ENCODE assay signal across 18 cellular contexts in the genomic region with DNA sequence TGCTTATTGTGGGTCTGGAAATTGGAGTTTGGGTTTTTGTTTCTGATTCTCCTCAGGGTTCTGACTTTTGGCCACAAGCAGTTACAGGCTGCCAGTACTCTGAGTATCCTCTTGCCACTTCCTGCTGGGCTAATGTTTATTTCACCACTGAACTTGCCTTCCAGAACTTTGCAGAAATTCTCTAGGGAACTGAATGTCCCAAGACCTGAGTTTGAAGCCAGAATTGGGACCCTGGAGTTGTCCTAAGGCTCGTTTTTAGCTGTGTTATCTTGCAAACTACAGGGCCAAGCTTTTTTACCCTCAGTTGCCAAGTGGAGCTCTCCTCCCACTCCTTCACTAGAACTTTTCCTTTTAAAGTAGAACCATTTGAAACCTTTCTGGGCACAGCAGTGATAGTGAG.
DNase-seq lines count a peak whose midpoint lies in the region; ATAC-seq and TF ChIP-seq lines count a peak whose summit lies in the region.
"Had no signal": no experiment of that assay in that cellular context is flagged by ENCODE, and none has a peak within 500 bp of the region (broad histone marks: within the 10 kb centered on the region; RNA-seq: fewer than 3 reads in every experiment).

No MANE protein-coding gene starts in this region.

- H3K4me2 ChIP-seq in mammary epithelial cell (ENCODE audit: insufficient read depth, low read depth, low read length): no peak overlapping the region

- no peaks in the 10 kb centered on the region for H3K36me3 Mint-ChIP-seq in MCF 10A (ENCODE audit: insufficient read depth, unreplicated experiment)
- no peaks in the 10 kb centered on the region for H3K36me3 Mint-ChIP-seq in glutamatergic neuron (ENCODE audit: unreplicated experiment)
- H3K36me3 Mint-ChIP-seq: naive thymus-derived CD4-positive, alpha-beta T cell had no signal

- CTCF ChIA-PET in MCF 10A (lab: Yijun Ruan, JAX) (interaction anchor here (0.5 to 0.7 kb wide), 2 partner anchors 9 to 542 kb away, joined by 3 read pairs; no protein-coding TSS in a partner anchor), mammary epithelial cell (lab: Charles Lee; ENCODE audit: low non-redundant PET) (no interaction called here)

- no peaks in the 10 kb centered on the region for H3K27me3 Mint-ChIP-seq in MCF 10A (ENCODE audit: insufficient read depth, unreplicated experiment)
- H3K27me3 Mint-ChIP-seq in glutamatergic neuron (ENCODE audit: unreplicated experiment): no peaks in the 10 kb centered on the region

- H3K9me3 ChIP-seq in mammary epithelial cell (replicated peaks; ENCODE audit: insufficient read depth, low read length): no peaks in the 10 kb centered on the region
- no peaks in the 10 kb centered on the region for H3K9me3 ChIP-seq in tibial artery
- H3K9me3 ChIP-seq: psoas muscle had no signal

- H3K4me3 ChIP-seq in mammary epithelial cell (replicated peaks in 1 of 3; ENCODE audit: insufficient read depth in 1 of 3, low read depth in 2 of 3, low read length in 3 of 3) (no peak overlapping the region), astrocyte of the spinal cord (ENCODE audit: low read depth, low read length) (no peak overlapping the region), tibial artery (no peak overlapping the region)
- H3K4me3 ChIP-seq: psoas muscle had no signal

- dilution Hi-C loops in mammary epithelial cell (cut with HindIII; ENCODE audit: low sequenced_read_pairs): no loop called here

- DNase-seq in MCF 10A (ENCODE audit: unreplicated experiment) (no peak), mammary epithelial cell (no peak), astrocyte of the spinal cord (ENCODE audit: low read depth, low spot score) (peak; percentile 46), tibial artery (peak; percentile 47 to 80), glutamatergic neuron (no peak), D341Med (ENCODE audit: low spot score) (no peak)
- DNase-seq: activated CD4-positive, alpha-beta T cell treated with anti-CD3 and anti-CD28 coated beads, Interleukin-2, amount 50 U/mL, for 4 hours; dermis blood vessel endothelial cell; DMS53; GOT3; naive thymus-derived CD4-positive, alpha-beta T cell; NCI-H2081; NCI-H526; psoas muscle had no signal

- no peak for ATAC-seq in HG03097 (IDR thresholded peaks at IDR 0.05; ENCODE audit: low FRiP score, unreplicated experiment)
- ATAC-seq: esophagus mucosa; naive thymus-derived CD4-positive, alpha-beta T cell had no signal

- no peak overlapping the region for H2AFZ ChIP-seq in mammary epithelial cell (ENCODE audit: low read depth, low read length)

- H3K4me1 Mint-ChIP-seq in MCF 10A (ENCODE audit: insufficient read depth, unreplicated experiment) (peaks cover 19% of the 10 kb centered on the region), glutamatergic neuron (ENCODE audit: low read depth, unreplicated experiment) (peaks cover 3% of the 10 kb centered on the region)
- H3K4me1 Mint-ChIP-seq: naive thymus-derived CD4-positive, alpha-beta T cell had no signal

- no peak overlapping the region for H3K9ac ChIP-seq in mammary epithelial cell (ENCODE audit: insufficient read depth, low read length)

- H3K27ac Mint-ChIP-seq in MCF 10A (ENCODE audit: low read depth, unreplicated experiment) (peak overlapping the region; percentile 71), glutamatergic neuron (ENCODE audit: unreplicated experiment) (no peak overlapping the region)
- H3K27ac Mint-ChIP-seq: naive thymus-derived CD4-positive, alpha-beta T cell had no signal

- POLR2A ChIA-PET in MCF 10A (lab: Yijun Ruan, JAX): no interaction called here

- H3K27ac ChIP-seq in mammary epithelial cell (ENCODE audit: insufficient read depth, low read depth, low read length) (no peak overlapping the region), layer of hippocampus (ENCODE audit: low read depth, low read length) (peak overlapping the region; percentile 8), tibial artery (peak overlapping the region; percentile 78 to 80)
- H3K27ac ChIP-seq: 22Rv1, psoas muscle had no signal

- H4K20me1 ChIP-seq in mammary epithelial cell (ENCODE audit: insufficient read depth, low read length): no peaks in the 10 kb centered on the region

- 0% methylated on average over 1 of the region's 1 CpG for WGBS in mammary epithelial cell (ENCODE audit: low coverage, missing lambda C conversion rate)

- no peaks in the 10 kb centered on the region for H3K79me2 ChIP-seq in mammary epithelial cell (ENCODE audit: insufficient read depth, low read length)

- in situ Hi-C loops in mammary epithelial cell (cut with MboI; ENCODE audit: low sequenced_read_pairs in 2 of 2): no loop called here
- in situ Hi-C loops in astrocyte of the spinal cord (cut with HindIII; ENCODE audit: low sequenced_read_pairs): no loop called here

- TF ChIP-seq CTCF in MCF 10A (IDR thresholded peaks at IDR 0.05; ENCODE audit: unreplicated experiment) (no peak), mammary epithelial cell (conservative IDR thresholded peaks at IDR 0.05 in 1 of 2, IDR thresholded peaks at IDR 0.05 in 1 of 2; ENCODE audit: extremely low read depth in 1 of 2, insufficient read depth in 1 of 2, low read depth in 1 of 2, low read length in 2 of 2) (no peak), astrocyte of the spinal cord (IDR thresholded peaks at IDR 0.05; ENCODE audit: low read depth, low read length) (no peak), tibial artery (IDR thresholded peaks at IDR 0.05) (peak in 1 of 2 experiments; percentile 11), glutamatergic neuron (IDR thresholded peaks at IDR 0.05; ENCODE audit: partially characterized antibody, unreplicated experiment) (no peak)

- BruUV-seq in MCF 10A (replicated peaks; lab: Mats Ljungman, UMichigan) (no TSS peak), mammary epithelial cell (replicated peaks; lab: Mats Ljungman, UMichigan) (no TSS peak)

- intact Hi-C loops in MCF 10A (cut with micrococcal nuclease): no loop called here
- intact Hi-C loops in mammary epithelial cell (cut with micrococcal nuclease): no loop called here
- intact Hi-C loops in tibial artery (cut with DNase I; ENCODE audit: low total_unique reads): no loop called here

- H3K9me3 Mint-ChIP-seq in MCF 10A (ENCODE audit: unreplicated experiment) (no peaks in the 10 kb centered on the region), glutamatergic neuron (ENCODE audit: unreplicated experiment) (no peaks in the 10 kb centered on the region)

- H3K36me3 ChIP-seq in mammary epithelial cell (ENCODE audit: insufficient read depth, low read length): no peaks in the 10 kb centered on the region
- no peaks in the 10 kb centered on the region for H3K36me3 ChIP-seq in tibial artery

- H3K4me3 Mint-ChIP-seq in MCF 10A (ENCODE audit: unreplicated experiment) (no peak overlapping the region), glutamatergic neuron (ENCODE audit: unreplicated experiment) (no peak overlapping the region)
- H3K4me3 Mint-ChIP-seq: naive thymus-derived CD4-positive, alpha-beta T cell had no signal

- H3K4me1 ChIP-seq in mammary epithelial cell (ENCODE audit: insufficient read depth, low read length): no peaks in the 10 kb centered on the region
- peaks cover 0 to 46% (median 14%) of the 10 kb centered on the region in 4 donors for H3K4me1 ChIP-seq in tibial artery
- H3K4me1 ChIP-seq: psoas muscle had no signal

- H3K27me3 ChIP-seq in mammary epithelial cell (ENCODE audit: insufficient read depth, low read length) (peaks cover 1% of the 10 kb centered on the region), layer of hippocampus (ENCODE audit: control insufficient read depth, insufficient read depth, low read length) (no peaks in the 10 kb centered on the region), tibial artery (no peaks in the 10 kb centered on the region)

Comparison
In these comparisons a context has a peak if more than half of its experiments do, and no peak if none do; other contexts are left out.
1. DNase-seq: peak in astrocyte of the spinal cord (single experiment) and tibial artery (2 of 2); none in MCF 10A (single experiment), mammary epithelial cell (single experiment), glutamatergic neuron (single experiment) and D341Med (single experiment).